6 cellular contexts compared by ENCODE assay signal in the genomic region with DNA sequence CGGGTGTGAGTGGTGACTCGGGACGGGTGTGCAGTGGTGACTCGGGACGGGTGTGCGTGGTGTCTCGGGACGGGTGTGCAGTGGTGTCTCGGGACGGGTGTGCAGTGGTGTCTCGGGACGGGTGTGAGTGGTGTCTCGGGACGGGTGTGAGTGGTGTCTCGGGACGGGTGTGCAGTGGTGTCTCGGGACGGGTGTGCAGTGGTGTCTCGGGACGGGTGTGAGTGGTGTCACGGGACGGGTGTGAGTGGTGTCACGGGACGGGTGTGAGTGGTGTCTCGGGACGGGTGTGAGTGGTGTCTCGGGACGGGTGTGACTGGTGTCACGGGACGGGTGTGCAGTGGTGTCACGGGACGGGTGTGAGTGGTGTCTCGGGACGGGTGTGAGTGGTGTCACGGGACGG. TPM values are rescaled to one million over a fixed set of nuclear protein-coding genes. Genes with fewer than 3 reads are reported as not detected.
"Had no signal": no experiment of that assay in that cellular context is flagged by ENCODE, and none has a peak within 500 bp of the region (broad histone marks: within the 10 kb centered on the region; RNA-seq: fewer than 3 reads in every experiment).

No MANE protein-coding gene starts in this region.

RNA-seq across cellular contexts. Expression of a gene that starts 57.9 kb away (rescaled TPM):
- total RNA-seq: HepG2, HT-29, HT1080, IMR-90, K562 had no signal
- polyA plus RNA-seq: HepG2, IgD-negative memory B cell, IMR-90, K562 had no signal
